ENCODE assay signal across 10 cellular contexts in genomic region chr9:134215709-134216448, GRCh38. TPM values are rescaled to one million over a fixed set of nuclear protein-coding genes. Genes with fewer than 3 reads are reported as not detected.
DNase-seq lines count a peak whose midpoint lies in the region; ATAC-seq and TF ChIP-seq lines count a peak whose summit lies in the region.
"Had no signal": no experiment of that assay in that cellular context is flagged by ENCODE, and none has a peak within 500 bp of the region (broad histone marks: within the 10 kb centered on the region; RNA-seq: fewer than 3 reads in every experiment).

No MANE protein-coding gene starts in this region.

- WGBS in endodermal cell (ENCODE audit: insufficient coverage in 1 of 2, insufficient read length in 1 of 2), 2 experiments: 87 to 88% methylated on average over 18 to 30 of the region's 30 CpGs

- H3K27ac Mint-ChIP-seq in endodermal cell (no peak overlapping the region), naive B cell (peak overlapping the region in 3 of 6 donors; percentile 47 to 87 (median 72))
- H3K27ac Mint-ChIP-seq in activated CD8-positive, alpha-beta memory T cell treated with anti-CD3 and anti-CD28 coated beads, Interleukin-2, amount 10 ng/mL, durations not matched to agents 7 days and 5 days: no peak overlapping the region

- peaks cover 18% of the 10 kb centered on the region for H3K4me1 ChIP-seq in NT2/D1 (ENCODE audit: insufficient read depth, insufficient read length)
- H3K4me1 ChIP-seq in endodermal cell (ENCODE audit: control insufficient read depth, insufficient read depth, low read length): no peaks in the 10 kb centered on the region

- H3K9ac ChIP-seq in NT2/D1 (ENCODE audit: insufficient read length, low read depth) (peak overlapping the region; percentile 38), endodermal cell (ENCODE audit: extremely low read depth, low read length, poor library complexity, severe bottlenecking) (no peak overlapping the region)

- H3K9me3 Mint-ChIP-seq in endodermal cell (peaks cover 6% of the 10 kb centered on the region), naive B cell (peaks cover 0 to 7% (median 4%) of the 10 kb centered on the region in 7 donors)
- peaks cover 4% of the 10 kb centered on the region for H3K9me3 Mint-ChIP-seq in activated CD8-positive, alpha-beta memory T cell treated with anti-CD3 and anti-CD28 coated beads, Interleukin-2, amount 10 ng/mL, durations not matched to agents 7 days and 5 days (ENCODE audit: low read depth)

- peak overlapping the region; percentile 87 for H3K27ac ChIP-seq in endodermal cell (ENCODE audit: low read depth, low read length)
- H3K27ac ChIP-seq: C4-2B had no signal

- H3K36me3 ChIP-seq in NT2/D1 (ENCODE audit: insufficient read depth, insufficient read length, low read length) (no peaks in the 10 kb centered on the region), endodermal cell (ENCODE audit: control insufficient read depth, insufficient read depth, low read length) (no peaks in the 10 kb centered on the region)

- peak; percentile 59 for DNase-seq in AG08395 (ENCODE audit: low spot score)
- no peak for DNase-seq in NT2/D1 (ENCODE audit: low read depth, low spot score)
- no peak for DNase-seq in endodermal cell
- no peak for DNase-seq in naive B cell
- no peak for DNase-seq in activated CD8-positive, alpha-beta memory T cell treated with anti-CD3 and anti-CD28 coated beads, Interleukin-2, amount 10 ng/mL, durations not matched to agents 7 days and 5 days

- H3K4me3 ChIP-seq in NT2/D1 (ENCODE audit: insufficient read length, low read depth) (no peak overlapping the region), endodermal cell (ENCODE audit: low read length) (no peak overlapping the region)

- no peaks in the 10 kb centered on the region for H3K27me3 ChIP-seq in NT2/D1 (ENCODE audit: insufficient read depth, insufficient read length)
- H3K27me3 ChIP-seq in endodermal cell (ENCODE audit: control insufficient read depth, insufficient read depth, low read length, poor library complexity, severe bottlenecking): no peaks in the 10 kb centered on the region

- CTCF ChIA-PET in activated CD8-positive, alpha-beta memory T cell treated with anti-CD3 and anti-CD28 coated beads, Interleukin-2, amount 10 ng/mL, durations not matched to agents 7 days and 5 days (lab: Charles Lee): no interaction called here

- no peak for TF ChIP-seq CTCF in endodermal cell (conservative IDR thresholded peaks at IDR 0.05)

- peaks cover 3% of the 10 kb centered on the region for H3K4me1 Mint-ChIP-seq in endodermal cell
- H3K4me1 Mint-ChIP-seq in naive B cell: peaks cover 0 to 11% (median 9%) of the 10 kb centered on the region in 3 donors
- H3K4me1 Mint-ChIP-seq in activated CD8-positive, alpha-beta memory T cell treated with anti-CD3 and anti-CD28 coated beads, Interleukin-2, amount 10 ng/mL, durations not matched to agents 7 days and 5 days: no peaks in the 10 kb centered on the region

- H3K36me3 Mint-ChIP-seq in endodermal cell (ENCODE audit: low read depth): no peaks in the 10 kb centered on the region
- H3K36me3 Mint-ChIP-seq in naive B cell: no peaks in the 10 kb centered on the region
- H3K36me3 Mint-ChIP-seq in activated CD8-positive, alpha-beta memory T cell treated with anti-CD3 and anti-CD28 coated beads, Interleukin-2, amount 10 ng/mL, durations not matched to agents 7 days and 5 days: no peaks in the 10 kb centered on the region

- ATAC-seq in naive B cell (ENCODE audit: low read depth in 2 of 2) (peak; percentile 21 to 23), HG03135 (IDR thresholded peaks at IDR 0.05; ENCODE audit: unreplicated experiment) (no peak), HG02981 (IDR thresholded peaks at IDR 0.05; ENCODE audit: unreplicated experiment) (no peak), GM21619 (IDR thresholded peaks at IDR 0.05; ENCODE audit: unreplicated experiment) (no peak)
- no peak for ATAC-seq in activated CD8-positive, alpha-beta memory T cell treated with anti-CD3 and anti-CD28 coated beads, Interleukin-2, amount 10 ng/mL, durations not matched to agents 7 days and 5 days

- H3K27me3 Mint-ChIP-seq in endodermal cell (ENCODE audit: insufficient read depth) (no peaks in the 10 kb centered on the region), naive B cell (peaks cover 0 to 12% (median 7%) of the 10 kb centered on the region in 3 donors)
- no peaks in the 10 kb centered on the region for H3K27me3 Mint-ChIP-seq in activated CD8-positive, alpha-beta memory T cell treated with anti-CD3 and anti-CD28 coated beads, Interleukin-2, amount 10 ng/mL, durations not matched to agents 7 days and 5 days

- H3K4me3 Mint-ChIP-seq in endodermal cell: no peak overlapping the region
- no peak overlapping the region for H3K4me3 Mint-ChIP-seq in naive B cell
- H3K4me3 Mint-ChIP-seq in activated CD8-positive, alpha-beta memory T cell treated with anti-CD3 and anti-CD28 coated beads, Interleukin-2, amount 10 ng/mL, durations not matched to agents 7 days and 5 days: no peak overlapping the region

- H3K9me3 ChIP-seq in NT2/D1 (ENCODE audit: insufficient read depth, low read length): peaks cover 12% of the 10 kb centered on the region; the same call in 1 of the 2 replicates
- no peaks in the 10 kb centered on the region for H3K9me3 ChIP-seq in endodermal cell (ENCODE audit: control insufficient read depth, low read length)

RNA-seq across cellular contexts. Expression of gene RNU6ATAC, which starts 51.5 kb away (rescaled TPM):
- 100 to 1,000 TPM; 115 to 156 TPM for total RNA-seq in endodermal cell
- polyA plus RNA-seq in endodermal cell (2013, experiment 1 of 2): 17,848 TPM
- polyA plus RNA-seq in endodermal cell (2013, experiment 2 of 2): 19,941 TPM
- polyA plus RNA-seq in naive B cell (ENCODE audit: low read depth in 6 of 6): not detected
- 10 to 100 TPM in 1 of 2 experiments, not detected in 1; 46.3 TPM for total RNA-seq in activated CD8-positive, alpha-beta memory T cell treated with anti-CD3 and anti-CD28 coated beads, Interleukin-2, amount 10 ng/mL, durations not matched to agents 7 days and 5 days
- total RNA-seq: LHCN-M2 had no signal

Comparison
In these comparisons a context has a peak if more than half of its experiments do, and no peak if none do; other contexts are left out.
1. ATAC-seq: peak in naive B cell (2 of 2); none in HG03135 (single experiment), HG02981 (single experiment), activated CD8-positive, alpha-beta memory T cell treated with anti-CD3 and anti-CD28 coated beads, Interleukin-2, amount 10 ng/mL, durations not matched to agents 7 days and 5 days (single experiment) and GM21619 (single experiment).